8 cellular contexts compared by ENCODE assay signal in the genomic region with DNA sequence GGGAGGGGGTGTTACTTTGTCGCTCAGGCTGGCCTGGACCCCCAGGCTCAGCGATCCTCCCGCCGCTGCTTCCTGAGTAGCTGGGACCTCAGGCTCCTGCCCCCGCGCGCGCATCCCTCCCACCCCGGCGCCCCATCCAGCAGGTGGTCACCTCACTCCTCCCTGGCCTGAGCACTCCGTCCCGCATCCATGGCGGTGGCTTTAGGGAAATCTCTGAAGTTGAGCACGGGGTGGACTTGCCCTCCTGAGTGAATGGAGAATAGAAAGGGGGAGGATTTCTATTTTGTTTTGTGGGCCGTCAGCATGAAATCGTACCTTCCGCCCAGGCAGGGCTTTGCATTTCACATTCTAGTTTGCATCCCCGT. TPM values are rescaled to one million over a fixed set of nuclear protein-coding genes. Genes with fewer than 3 reads are reported as not detected.
DNase-seq lines count a peak whose midpoint lies in the region; ATAC-seq, FAIRE-seq and TF ChIP-seq lines count a peak whose summit lies in the region.

No MANE protein-coding gene starts in this region.

- no peak for TF ChIP-seq EP300 in stomach (IDR thresholded peaks at IDR 0.05)

- ATAC-seq in GM18498 (IDR thresholded peaks at IDR 0.05; ENCODE audit: unreplicated experiment) (peak; percentile 14), HG03159 (IDR thresholded peaks at IDR 0.05; ENCODE audit: unreplicated experiment) (peak; percentile 35)

- H3K4me1 ChIP-seq in adipocyte (ENCODE audit: control insufficient read depth, insufficient read depth, low read length) (peaks cover 5% of the 10 kb centered on the region), keratinocyte (ENCODE audit: control insufficient read depth, extremely low read depth, insufficient read depth, low read length) (no peaks in the 10 kb centered on the region), stomach (peaks cover 5 to 33% (median 13%) of the 10 kb centered on the region in 4 donors)

- peak overlapping the region; percentile 85 for H3K4me2 ChIP-seq in keratinocyte (ENCODE audit: control insufficient read depth, extremely low read depth, insufficient read depth, low read depth, low read length)

- no peak overlapping the region for H3K27ac ChIP-seq in keratinocyte (ENCODE audit: control insufficient read depth, insufficient read depth, low read length)
- H3K27ac ChIP-seq in stomach, result peak overlapping the region; percentile 62 to 86 (median 84)

- dilution Hi-C loops in keratinocyte (cut with MboI; ENCODE audit: extremely low pct_ligation_motif_present, low sequenced_read_pairs), result no loop called here

- no peak for DNase-seq in adipocyte (ENCODE audit: low read depth)
- no peak for DNase-seq in keratinocyte (ENCODE audit: low read depth, low spot score)
- DNase-seq in stomach, result no peak
- no peak for DNase-seq in ACHN
- no peak for DNase-seq in NCI-H1092 (lab: John Stamatoyannopoulos, UW)
- no peak for DNase-seq in cerebellar cortex (ENCODE audit: low spot score)

- no peaks in the 10 kb centered on the region for H3K9me1 ChIP-seq in keratinocyte (ENCODE audit: control insufficient read depth, extremely low read depth, insufficient read depth, low read length)

- H3K79me2 ChIP-seq in keratinocyte (ENCODE audit: control insufficient read depth, insufficient read depth, low read length), result no peaks in the 10 kb centered on the region

- FAIRE-seq in keratinocyte (lab: Jason Lieb, UNC), result no peak

- H3K36me3 ChIP-seq in adipocyte (ENCODE audit: control insufficient read depth, insufficient read depth, low read length, severe bottlenecking) (no peaks in the 10 kb centered on the region), keratinocyte (ENCODE audit: control insufficient read depth in 2 of 2, extremely low read depth in 1 of 2, insufficient read depth in 2 of 2, low read length in 2 of 2) (no peaks in the 10 kb centered on the region), stomach (no peaks in the 10 kb centered on the region)

- H2AFZ ChIP-seq in keratinocyte (ENCODE audit: control insufficient read depth, low read length), result peak overlapping the region; percentile 80

- TF ChIP-seq POLR2A in stomach (IDR thresholded peaks at IDR 0.05), result no peak

- peak overlapping the region; percentile 96 for H3K4me3 ChIP-seq in adipocyte (ENCODE audit: low read length)
- peak overlapping the region; percentile 57 to 84 (median 74) for H3K4me3 ChIP-seq in keratinocyte (ENCODE audit: control insufficient read depth in 2 of 3, extremely low read depth in 1 of 3, insufficient read depth in 2 of 3, low read depth in 1 of 3, low read length in 3 of 3)
- H3K4me3 ChIP-seq in stomach, result peak overlapping the region; percentile 67 to 82 (median 75)

- in situ Hi-C loops in ACHN (cut with HindIII; ENCODE audit: low pct_ligation_motif_present, low pct_unique_long_range_greater_than_20kb, low sequenced_read_pairs), result no loop called here

- no peaks in the 10 kb centered on the region for H3K27me3 ChIP-seq in adipocyte (replicated peaks; ENCODE audit: control insufficient read depth, insufficient read depth, low read length)
- H3K27me3 ChIP-seq in keratinocyte (ENCODE audit: control insufficient read depth, extremely low read depth, insufficient read depth, low read length), result no peaks in the 10 kb centered on the region
- H3K27me3 ChIP-seq in stomach, result peaks cover 0 to 21% (median 0%) of the 10 kb centered on the region in 3 donors

- WGBS in stomach, 5 donors, result 1 to 10% (median 2%) methylated on average over 17 to 18 of the region's 18 CpGs

- H4K20me1 ChIP-seq in keratinocyte (ENCODE audit: control insufficient read depth, extremely low read depth, insufficient read depth, low read length), result no peaks in the 10 kb centered on the region

- TF ChIP-seq CTCF in keratinocyte (optimal IDR thresholded peaks at IDR 0.05 in 1 of 3, IDR thresholded peaks at IDR 0.05 in 1 of 3, conservative IDR thresholded peaks at IDR 0.05 in 1 of 3; ENCODE audit: extremely low read depth in 1 of 3, insufficient read depth in 2 of 3, low read length in 3 of 3) (no peak), stomach (IDR thresholded peaks at IDR 0.05) (no peak)

- H3K9ac ChIP-seq in adipocyte (ENCODE audit: low read length) (no peak overlapping the region), keratinocyte (ENCODE audit: control insufficient read depth, extremely low read depth, insufficient read depth, low read length) (no peak overlapping the region)

- intact Hi-C loops in stomach (cut with DNase I; ENCODE audit: low total_unique reads), result no loop called here

- H3K9me3 ChIP-seq in adipocyte (ENCODE audit: control insufficient read depth, low read length), result no peaks in the 10 kb centered on the region
- peaks cover 4% of the 10 kb centered on the region for H3K9me3 ChIP-seq in keratinocyte (ENCODE audit: control insufficient read depth, low read depth, low read length)
- peaks cover 0 to 27% (median 10%) of the 10 kb centered on the region in 4 donors for H3K9me3 ChIP-seq in stomach

RNA-seq across cellular contexts. Expression of a gene that starts 0.4 kb away (rescaled TPM):
- polyA plus RNA-seq in keratinocyte, result 1.5 to 2.5 TPM (median 2.1 TPM) in 3 replicates
- polyA plus RNA-seq in keratinocyte (2011; ENCODE audit: low read depth), result 0.97 TPM
- 0.96 and 2.0 TPM in 2 replicates for polyA plus RNA-seq in keratinocyte (2011; cell fraction: cytosol; rRNA removed)
- polyA plus RNA-seq in keratinocyte (2011; cell fraction: nucleus; rRNA removed), result 2.2 and 2.6 TPM in 2 replicates
- 1.8 and 2.4 TPM in 2 replicates for polyA plus RNA-seq in keratinocyte (2012; ENCODE audit: low replicate concordance)
- 1.9 to 5.9 TPM (median 2.7 TPM) in 3 replicates for polyA minus RNA-seq in keratinocyte
- 1.9 TPM for polyA minus RNA-seq in keratinocyte (2011; cell fraction: cytosol; rRNA and poly(A)+ RNA removed)
- 3.2 and 5.7 TPM in 2 replicates for polyA minus RNA-seq in keratinocyte (2011; cell fraction: nucleus; rRNA and poly(A)+ RNA removed)
- total RNA-seq in stomach, result 1 to 10 TPM in 4 of 5 donors, under 1 TPM in 1; 0.45 to 6.8 (median 3.5) TPM
- polyA plus RNA-seq in stomach, result 1 to 10 TPM in 1 of 3 donors, under 1 TPM in 2; 0.70 to 1.7 (median 1.00) TPM

RNA-seq across cellular contexts. Expression of a gene that starts 35.3 kb away (rescaled TPM):
- polyA plus RNA-seq in keratinocyte (6.8 to 10.3 TPM (median 9.2 TPM) in 3 replicates), stomach (10 to 100 TPM in 1 of 3 donors, 1 to 10 TPM in 2; 6.5 to 10.5 (median 7.6) TPM)
- polyA plus RNA-seq in keratinocyte (2011; ENCODE audit: low read depth), result 7.7 TPM
- 5.9 and 10.1 TPM in 2 replicates for polyA plus RNA-seq in keratinocyte (2011; cell fraction: cytosol; rRNA removed)
- 18.7 and 21.8 TPM in 2 replicates for polyA plus RNA-seq in keratinocyte (2011; cell fraction: nucleus; rRNA removed)
- 5.5 and 9.0 TPM in 2 replicates for polyA plus RNA-seq in keratinocyte (2012; ENCODE audit: low replicate concordance)
- 1.8 to 18.8 TPM (median 10.3 TPM) in 3 replicates for polyA minus RNA-seq in keratinocyte
- polyA minus RNA-seq in keratinocyte (2011; cell fraction: cytosol; rRNA and poly(A)+ RNA removed), result 9.2 TPM
- polyA minus RNA-seq in keratinocyte (2011; cell fraction: nucleus; rRNA and poly(A)+ RNA removed), result 8.7 and 15.4 TPM in 2 replicates
- 10 to 100 TPM in 1 of 5 donors, 1 to 10 TPM in 3, under 1 TPM in 1; 0.58 to 16.3 (median 5.4) TPM for total RNA-seq in stomach
